Comparison of ENCODE assay signal across 23 cellular contexts in genomic region chr4:105343523-105343931, GRCh38.
DNase-seq lines count a peak whose midpoint lies in the region; ATAC-seq and TF ChIP-seq lines count a peak whose summit lies in the region.
"Had no signal": no experiment of that assay in that cellular context is flagged by ENCODE, and none has a peak within 500 bp of the region (broad histone marks: within the 10 kb centered on the region; RNA-seq: fewer than 3 reads in every experiment).

No MANE protein-coding gene starts in this region.

- in situ Hi-C loops in astrocyte of the spinal cord (cut with HindIII; ENCODE audit: low sequenced_read_pairs) = no loop called here

- DNase-seq in AG10803 (ENCODE audit: low read depth) (peak; percentile 15), NCI-H1092 treated with DMSO at 0.1 percent for 48 hours (lab: John Stamatoyannopoulos, UW) (peak; percentile 69), astrocyte of the spinal cord (ENCODE audit: low read depth, low spot score) (peak; percentile 12), iris pigment epithelial cell (ENCODE audit: low read depth) (peak; percentile 14), posterior vena cava (ENCODE audit: low spot score) (no peak), ascending aorta (ENCODE audit: low spot score in 2 of 2) (no peak)
- DNase-seq: activated CD4-positive, alpha-beta T cell treated with anti-CD3 and anti-CD28 coated beads for 4 hours; activated naive CD8-positive, alpha-beta T cell treated with anti-CD3 and anti-CD28 coated beads for 36 hours; cortex of kidney; DMS153; GDM1; Kasumi-1; kidney glomerular epithelial cell; mesendoderm; natural killer cell; NCI-H1048; NCI-H82; PC-9; posterior cingulate gyrus; SIG-M5; stimulated activated naive B cell treated with anti-CD40 and anti-IgM and Interleukin-4, amounts not matched to agents 10 μg/mL and 1 μg/mL and 100 μg/mL, for 72 hours had no signal

- TF ChIP-seq CTCF in AG10803 (conservative IDR thresholded peaks at IDR 0.05; ENCODE audit: low read length) (no peak), astrocyte of the spinal cord (IDR thresholded peaks at IDR 0.05; ENCODE audit: low read depth, low read length) (no peak), ascending aorta (IDR thresholded peaks at IDR 0.05) (no peak)

- intact Hi-C loops in posterior vena cava (cut with DNase I) = no loop called here
- intact Hi-C loops in ascending aorta (cut with DNase I) = no loop called here

- no peaks in the 10 kb centered on the region for H3K27me3 ChIP-seq in ascending aorta

- no peaks in the 10 kb centered on the region for H3K9me3 ChIP-seq in ascending aorta

- H3K4me3 ChIP-seq in AG10803 (ENCODE audit: low read length) = no peak overlapping the region
- no peak overlapping the region for H3K4me3 ChIP-seq in astrocyte of the spinal cord (ENCODE audit: low read depth, low read length)
- H3K4me3 ChIP-seq in ascending aorta = no peak overlapping the region
- H3K4me3 ChIP-seq: PC-9 had no signal

- H3K4me1 ChIP-seq in ascending aorta = no peaks in the 10 kb centered on the region

- ATAC-seq in HG02840 (IDR thresholded peaks at IDR 0.05; ENCODE audit: low FRiP score, unreplicated experiment) (no peak), HG02884 (IDR thresholded peaks at IDR 0.05; ENCODE audit: unreplicated experiment) (no peak)
- ATAC-seq: natural killer cell; stimulated activated naive B cell treated with anti-CD40 and anti-IgM and Interleukin-4, amounts not matched to agents 10 μg/mL and 1 μg/mL and 100 μg/mL, for 72 hours had no signal

- H3K27ac ChIP-seq in ascending aorta = no peak overlapping the region
- H3K27ac ChIP-seq: PC-9 had no signal

- H3K36me3 ChIP-seq in ascending aorta = peaks cover 0 to 5% of the 10 kb centered on the region in 2 donors

Comparison
In these comparisons a context has a peak if more than half of its experiments do, and no peak if none do; other contexts are left out.
1. DNase-seq: peak in AG10803 (single experiment), NCI-H1092 treated with DMSO at 0.1 percent for 48 hours (single experiment), astrocyte of the spinal cord (single experiment) and iris pigment epithelial cell (single experiment); none in posterior vena cava (single experiment) and ascending aorta (0 of 2).